In the genomic region with DNA sequence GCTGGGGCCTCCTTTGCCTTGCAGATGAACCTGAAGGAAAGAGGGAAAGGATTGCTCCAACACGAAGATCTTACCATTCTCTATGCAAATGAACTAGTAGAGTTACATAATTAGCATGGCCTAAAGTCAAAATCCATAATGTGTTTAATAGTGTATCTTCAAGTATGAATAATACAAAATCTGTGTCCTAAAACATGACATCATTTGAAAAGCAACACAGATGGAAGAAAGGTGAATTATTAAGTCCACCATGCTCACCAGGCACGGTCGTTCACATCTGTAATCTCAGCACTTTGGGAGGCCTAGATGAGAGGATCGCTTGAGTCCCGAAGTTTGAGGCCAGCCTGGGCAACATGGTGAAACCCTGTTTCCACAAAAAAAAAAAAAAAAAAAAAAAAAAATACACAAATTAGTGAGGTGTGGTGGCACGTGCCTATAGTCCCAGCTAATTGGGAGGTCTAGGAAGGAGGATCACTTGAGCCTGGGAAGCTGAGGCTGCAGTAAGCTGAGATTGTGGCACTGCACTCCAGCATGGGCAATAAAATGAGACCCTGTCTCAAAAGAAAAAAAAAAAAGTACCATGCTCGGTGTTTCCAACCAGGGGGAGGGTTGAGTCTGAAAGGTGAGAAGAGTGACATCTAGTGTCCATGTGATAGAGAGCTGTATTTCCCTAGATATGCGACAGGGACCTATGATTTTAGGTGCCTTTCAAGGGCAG, we compare ENCODE assay signal across 8 cellular contexts. TPM values are rescaled to one million over a fixed set of nuclear protein-coding genes. Genes with fewer than 3 reads are reported as not detected.
DNase-seq lines count a peak whose midpoint lies in the region; ATAC-seq, FAIRE-seq and TF ChIP-seq lines count a peak whose summit lies in the region.

No MANE protein-coding gene starts in this region.

- no TSS peak for BruUV-seq in MCF 10A (replicated peaks; lab: Mats Ljungman, UMichigan)

- H3K36me3 Mint-ChIP-seq in MCF 10A (ENCODE audit: insufficient read depth, unreplicated experiment) = no peaks in the 10 kb centered on the region

- no peaks in the 10 kb centered on the region for H3K4me1 Mint-ChIP-seq in MCF 10A (ENCODE audit: insufficient read depth, unreplicated experiment)

- intact Hi-C loops in MCF 10A (cut with micrococcal nuclease) (loop anchor here (1.0 kb wide), 3 partner anchors 90 to 147 kb away; partner anchors contain the start of gene PDZD9), left colon (cut with DNase I, micrococcal nuclease) (no loop called here)

- H3K4me3 Mint-ChIP-seq in MCF 10A (ENCODE audit: unreplicated experiment) = peak overlapping the region; percentile 49

- peaks cover 21% of the 10 kb centered on the region for H3K27me3 Mint-ChIP-seq in MCF 10A (ENCODE audit: insufficient read depth, unreplicated experiment)

- CTCF ChIA-PET in MCF 10A (lab: Yijun Ruan, JAX) = interaction anchor here (0.6 to 5.0 kb wide), 47 partner anchors 9 to 1219 kb away, joined by 3 to 87 read pairs (median 5); partner anchors contain the start of genes MOSMO, PDZD9 and UQCRC2

- TF ChIP-seq CTCF in D721Med (IDR thresholded peaks at IDR 0.05; ENCODE audit: insufficient read depth, missing control alignments) = peak; percentile 56
- TF ChIP-seq CTCF in MCF 10A (IDR thresholded peaks at IDR 0.05; ENCODE audit: unreplicated experiment) = peak; percentile 60

- POLR2A ChIA-PET in MCF 10A (lab: Yijun Ruan, JAX) = interaction anchor here (0.6 to 2.0 kb wide), 8 partner anchors 12 to 107 kb away, joined by 3 to 10 read pairs (median 4); no protein-coding TSS in a partner anchor

- no peak overlapping the region for H3K27ac Mint-ChIP-seq in MCF 10A (ENCODE audit: low read depth, unreplicated experiment)

- ATAC-seq in left colon (peak; percentile 78), HG02938 (IDR thresholded peaks at IDR 0.05; ENCODE audit: unreplicated experiment) (no peak)

- no peaks in the 10 kb centered on the region for H3K9me3 Mint-ChIP-seq in MCF 10A (ENCODE audit: unreplicated experiment)

- no peak for FAIRE-seq in D721Med (lab: Jason Lieb, UNC)

- DNase-seq in D721Med (ENCODE audit: insufficient read length, low spot score) = no peak
- peak; percentile 56 for DNase-seq in HCEC 1CT
- DNase-seq in NCI-H82 (lab: John Stamatoyannopoulos, UW) = peak; percentile 74
- peak; percentile 61 for DNase-seq in MCF 10A (ENCODE audit: unreplicated experiment)
- no peak for DNase-seq in left colon
- DNase-seq in T1000 (lab: John Stamatoyannopoulos, UW) = no peak
- no peak for DNase-seq in activated CD4-positive, alpha-beta T cell treated with anti-CD3 and anti-CD28 coated beads, Interleukin-2, amount 50 U/mL, for 1 hour

RNA-seq across cellular contexts. Expression of gene VWA3A, which starts 6.4 kb away (rescaled TPM):
- total RNA-seq in MCF 10A (2022) (0.12 TPM in 1 of 2 replicates, not detected in the other), left colon (not detected)

Comparison
In these comparisons a context has a peak if more than half of its experiments do, and no peak if none do; other contexts are left out.
1. DNase-seq: peak in HCEC 1CT (single experiment), NCI-H82 (single experiment) and MCF 10A (single experiment); none in D721Med (single experiment), left colon (0 of 2), T1000 (single experiment) and activated CD4-positive, alpha-beta T cell treated with anti-CD3 and anti-CD28 coated beads, Interleukin-2, amount 50 U/mL, for 1 hour (single experiment).